18 cellular contexts compared by ENCODE assay signal in genomic region chr4:105674011-105674410, GRCh38.
"Had no signal": no experiment of that assay in that cellular context is flagged by ENCODE, and none has a peak within 500 bp of the region (broad histone marks: within the 10 kb centered on the region; RNA-seq: fewer than 3 reads in every experiment).

No MANE protein-coding gene starts in this region.

- H3K36me3 ChIP-seq: SJCRH30 had no signal

- H3K4me3 ChIP-seq: SJCRH30 had no signal

- H3K9me3 ChIP-seq: SJCRH30 had no signal

- H3K27me3 ChIP-seq: SJCRH30 had no signal

- DNase-seq: KBM-7, MM.1S, NCI-H1092 treated with DMSO at 0.1 percent for 48 hours, NCI-H1436, NCI-H187 treated with DMSO at 0.1 percent for 48 hours, NCI-H2029 treated with DMSO at 0.1 percent for 48 hours, NCI-H2171 treated with DMSO at 0.1 percent for 48 hours, NCI-H345, NCI-H446 treated with DMSO at 0.1 percent for 48 hours, NCI-H510A treated with DMSO at 0.1 percent for 48 hours, NCI-H526, SHP77 treated with DMSO at 0.1 percent for 48 hours, SJCRH30, T-helper 1 cell had no signal

- ATAC-seq: Panc1, Right ventricle myocardium inferior, SK-N-SH treated with all-trans-retinoic acid at 6 μM for 48 hours had no signal

- H3K27ac ChIP-seq: RWPE1, SJCRH30 had no signal
